ENCODE assay signal across 8 cellular contexts in the genomic region with DNA sequence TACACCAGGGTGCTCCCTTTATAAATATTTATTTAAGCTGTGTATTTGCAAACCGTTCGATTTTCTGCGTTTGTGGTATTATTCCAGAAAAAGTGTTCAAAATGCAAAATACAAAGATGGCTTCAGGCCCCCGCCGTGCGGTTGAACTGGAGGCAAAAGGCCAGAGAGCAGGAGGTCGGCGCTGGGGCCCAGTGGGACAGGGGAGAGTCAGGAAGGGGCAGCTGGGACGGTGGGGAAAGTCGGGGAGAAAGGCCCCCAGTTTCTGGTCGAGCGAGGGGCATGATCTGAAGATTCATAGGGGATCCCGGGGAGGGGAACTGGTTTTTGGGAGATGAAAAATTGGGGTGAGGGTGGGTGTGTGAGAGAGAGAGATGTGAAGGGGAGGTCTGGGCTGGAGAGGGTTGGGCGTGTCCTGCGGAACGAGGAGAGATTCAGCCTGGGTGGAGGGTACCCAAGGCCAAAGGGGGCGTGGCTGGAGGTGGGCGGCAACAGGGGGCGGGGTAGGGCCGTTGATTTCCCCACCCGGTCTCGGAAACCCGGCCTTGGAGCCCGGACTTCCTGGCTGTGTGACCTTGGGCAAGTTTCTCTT. TPM values are rescaled to one million over a fixed set of nuclear protein-coding genes. Genes with fewer than 3 reads are reported as not detected.
DNase-seq lines count a peak whose midpoint lies in the region; TF ChIP-seq lines count a peak whose summit lies in the region.

No MANE protein-coding gene starts in this region.

- DNase-seq in NCI-H2171 (lab: John Stamatoyannopoulos, UW) (peak; percentile 15), NCI-H2171 treated with DMSO at 0.1 percent for 48 hours (lab: John Stamatoyannopoulos, UW) (no peak), NCI-H146 (lab: John Stamatoyannopoulos, UW) (peak; percentile 84), epithelial cell of proximal tubule (ENCODE audit: low read depth) (no peak), mucosa of gallbladder (ENCODE audit: low spot score) (peak; percentile 81), thyroid gland (peak; percentile 68 to 73), cerebellar nuclear complex (lab: John Stamatoyannopoulos, UW) (no peak)
- DNase-seq in activated CD4-positive, alpha-beta T cell treated with anti-CD3 and anti-CD28 coated beads, Interleukin-2, amount 10 ng/mL, durations not matched to agents 24 days and 14 days: peak; percentile 77

- H3K4me3 Mint-ChIP-seq in activated CD4-positive, alpha-beta T cell treated with anti-CD3 and anti-CD28 coated beads, Interleukin-2, amount 10 ng/mL, durations not matched to agents 24 days and 14 days: peak overlapping the region; percentile 94

- no peak for TF ChIP-seq POLR2A in thyroid gland (IDR thresholded peaks at IDR 0.05)

- TF ChIP-seq CTCF in epithelial cell of proximal tubule (conservative IDR thresholded peaks at IDR 0.05; ENCODE audit: low read depth, low read length) (no peak), thyroid gland (IDR thresholded peaks at IDR 0.05) (no peak)

- H3K27ac ChIP-seq in thyroid gland: peak overlapping the region; percentile 74 to 84 (median 82)

- H3K9me3 ChIP-seq in thyroid gland: no peaks in the 10 kb centered on the region

- intact Hi-C loops in activated CD4-positive, alpha-beta T cell treated with anti-CD3 and anti-CD28 coated beads, Interleukin-2, amount 10 ng/mL, durations not matched to agents 24 days and 14 days (cut with micrococcal nuclease): loop anchor here (1.0 kb wide), 1 partner anchor 16 kb away; a partner anchor contains a TSS
- intact Hi-C loops in thyroid gland (cut with DNase I): no loop called here

- H3K27me3 Mint-ChIP-seq in activated CD4-positive, alpha-beta T cell treated with anti-CD3 and anti-CD28 coated beads, Interleukin-2, amount 10 ng/mL, durations not matched to agents 24 days and 14 days: no peaks in the 10 kb centered on the region

- H3K36me3 ChIP-seq in thyroid gland: peaks cover 0 to 4% of the 10 kb centered on the region in 2 donors

- peak overlapping the region; percentile 91 for H3K4me3 ChIP-seq in epithelial cell of proximal tubule (ENCODE audit: low read depth, low read length)
- peak overlapping the region; percentile 80 to 97 (median 92) for H3K4me3 ChIP-seq in thyroid gland (replicated peaks in 1 of 3)

- no peaks in the 10 kb centered on the region for H3K27me3 ChIP-seq in thyroid gland

- 11 to 18% methylated on average over 18 to 24 of the region's 24 CpGs for WGBS in thyroid gland, 2 donors

- H3K4me1 Mint-ChIP-seq in activated CD4-positive, alpha-beta T cell treated with anti-CD3 and anti-CD28 coated beads, Interleukin-2, amount 10 ng/mL, durations not matched to agents 24 days and 14 days: peaks cover 16% of the 10 kb centered on the region

- peaks cover 0 to 13% of the 10 kb centered on the region in 2 donors for H3K4me1 ChIP-seq in thyroid gland

- no peaks in the 10 kb centered on the region for H3K9me3 Mint-ChIP-seq in activated CD4-positive, alpha-beta T cell treated with anti-CD3 and anti-CD28 coated beads, Interleukin-2, amount 10 ng/mL, durations not matched to agents 24 days and 14 days

- H3K27ac Mint-ChIP-seq in activated CD4-positive, alpha-beta T cell treated with anti-CD3 and anti-CD28 coated beads, Interleukin-2, amount 10 ng/mL, durations not matched to agents 24 days and 14 days: peak overlapping the region; percentile 78

- H3K36me3 Mint-ChIP-seq in activated CD4-positive, alpha-beta T cell treated with anti-CD3 and anti-CD28 coated beads, Interleukin-2, amount 10 ng/mL, durations not matched to agents 24 days and 14 days (ENCODE audit: low read depth): no peaks in the 10 kb centered on the region

RNA-seq across cellular contexts. Expression of a gene that starts 0.7 kb away (rescaled TPM):
- 34.2 and 35.2 TPM in 2 replicates for total RNA-seq in activated CD4-positive, alpha-beta T cell treated with anti-CD3 and anti-CD28 coated beads, Interleukin-2, amount 10 ng/mL, durations not matched to agents 24 days and 14 days
- 58.7 and 71.2 TPM in 2 replicates for total RNA-seq in epithelial cell of proximal tubule
- total RNA-seq in mucosa of gallbladder: 53.5 TPM
- 100 to 1,000 TPM in 2 of 4 donors, 10 to 100 TPM in 2; 52.1 to 178 (median 100) TPM for total RNA-seq in thyroid gland

RNA-seq across cellular contexts. Expression of a gene that starts 3.8 kb away (rescaled TPM):
- total RNA-seq in activated CD4-positive, alpha-beta T cell treated with anti-CD3 and anti-CD28 coated beads, Interleukin-2, amount 10 ng/mL, durations not matched to agents 24 days and 14 days: not detected in 2 replicates
- total RNA-seq in epithelial cell of proximal tubule (not detected in 2 replicates), mucosa of gallbladder (not detected), thyroid gland (not detected)

RNA-seq across cellular contexts. Expression of a gene that starts 15.7 kb away (rescaled TPM):
- total RNA-seq in activated CD4-positive, alpha-beta T cell treated with anti-CD3 and anti-CD28 coated beads, Interleukin-2, amount 10 ng/mL, durations not matched to agents 24 days and 14 days: 8.8 and 10.0 TPM in 2 replicates
- 4.2 and 6.2 TPM in 2 replicates for total RNA-seq in epithelial cell of proximal tubule
- 10.7 TPM for total RNA-seq in mucosa of gallbladder
- total RNA-seq in thyroid gland: 10 to 100 TPM in 2 of 4 donors, 1 to 10 TPM in 2; 2.1 to 12.0 (median 6.5) TPM

RNA-seq across cellular contexts. Expression of a gene that starts 17.7 kb away (rescaled TPM):
- total RNA-seq in activated CD4-positive, alpha-beta T cell treated with anti-CD3 and anti-CD28 coated beads, Interleukin-2, amount 10 ng/mL, durations not matched to agents 24 days and 14 days: not detected in 2 replicates
- total RNA-seq in epithelial cell of proximal tubule (0.17 TPM in 1 of 2 replicates, not detected in the other), mucosa of gallbladder (not detected), thyroid gland (not detected)

RNA-seq across cellular contexts. Expression of a gene that starts 24.2 kb away (rescaled TPM):
- total RNA-seq in activated CD4-positive, alpha-beta T cell treated with anti-CD3 and anti-CD28 coated beads, Interleukin-2, amount 10 ng/mL, durations not matched to agents 24 days and 14 days: 21.7 and 23.4 TPM in 2 replicates
- total RNA-seq in epithelial cell of proximal tubule (29.0 and 29.2 TPM in 2 replicates), mucosa of gallbladder (23.1 TPM), thyroid gland (10 to 100 TPM in 2 of 4 donors, 1 to 10 TPM in 2; 5.1 to 28.3 (median 12.2) TPM)

Comparison
In these comparisons a context has a peak if more than half of its experiments do, and no peak if none do; other contexts are left out.
1. DNase-seq: peak in NCI-H2171 (single experiment), NCI-H146 (single experiment), activated CD4-positive, alpha-beta T cell treated with anti-CD3 and anti-CD28 coated beads, Interleukin-2, amount 10 ng/mL, durations not matched to agents 24 days and 14 days (single experiment), mucosa of gallbladder (single experiment) and thyroid gland (2 of 2); none in NCI-H2171 treated with DMSO at 0.1 percent for 48 hours (single experiment), epithelial cell of proximal tubule (single experiment) and cerebellar nuclear complex (0 of 2).